20 cellular contexts compared by ENCODE assay signal in genomic region chr9:92476962-92477361, GRCh38. TPM values are rescaled to one million over a fixed set of nuclear protein-coding genes. Genes with fewer than 3 reads are reported as not detected.
DNase-seq lines count a peak whose midpoint lies in the region; ATAC-seq and TF ChIP-seq lines count a peak whose summit lies in the region.
"Had no signal": no experiment of that assay in that cellular context is flagged by ENCODE, and none has a peak within 500 bp of the region (broad histone marks: within the 10 kb centered on the region; RNA-seq: fewer than 3 reads in every experiment).

No MANE protein-coding gene starts in this region.

- ATAC-seq in GM18502 (IDR thresholded peaks at IDR 0.05; ENCODE audit: poor library complexity, unreplicated experiment) (peak; percentile 65), HG03378 (IDR thresholded peaks at IDR 0.05; ENCODE audit: unreplicated experiment) (peak; percentile 58)
- ATAC-seq: natural killer cell, pancreas, sciatic nerve had no signal

- H2AFZ ChIP-seq in trophoblast cell (ENCODE audit: insufficient read depth, low read length, poor library complexity): no peak overlapping the region

- H4K91ac ChIP-seq in trophoblast cell (ENCODE audit: low read depth, low read length): no peak overlapping the region

- peak overlapping the region; percentile 25 for H3K27ac ChIP-seq in stomach smooth muscle (ENCODE audit: low read length)
- no peak overlapping the region for H3K27ac ChIP-seq in trophoblast cell (ENCODE audit: low read depth, low read length)
- H3K27ac ChIP-seq: adrenal gland, breast epithelium, pancreas had no signal

- H3K9me3 ChIP-seq in stomach smooth muscle (ENCODE audit: control insufficient read depth in 2 of 2, low read length in 2 of 2) (no peaks in the 10 kb centered on the region), trophoblast cell (ENCODE audit: insufficient read depth, low read depth, low read length) (no peaks in the 10 kb centered on the region)
- H3K9me3 ChIP-seq: adrenal gland, breast epithelium, pancreas had no signal

- H3K27me3 ChIP-seq in stomach smooth muscle (ENCODE audit: control insufficient read depth in 1 of 2, insufficient read depth in 2 of 2, low read length in 2 of 2) (no peaks in the 10 kb centered on the region), trophoblast cell (ENCODE audit: insufficient read depth, low read length) (no peaks in the 10 kb centered on the region)
- H3K27me3 ChIP-seq: adrenal gland, breast epithelium, pancreas had no signal

- no peak for TF ChIP-seq POLR2A in lower leg skin (IDR thresholded peaks at IDR 0.05)

- H3K4me1 ChIP-seq in stomach smooth muscle (ENCODE audit: control insufficient read depth, insufficient read depth, low read length) (peaks cover 22% of the 10 kb centered on the region), trophoblast cell (ENCODE audit: control insufficient read depth in 1 of 2, insufficient read depth in 2 of 2, low read length in 2 of 2) (no peaks in the 10 kb centered on the region)
- H3K4me1 ChIP-seq: adrenal gland, breast epithelium had no signal

- no peak overlapping the region for H3K4me2 ChIP-seq in trophoblast cell (ENCODE audit: low read length)

- peak; percentile 18 for DNase-seq in GM20000 (ENCODE audit: low spot score)
- no peak for DNase-seq in trophoblast cell
- DNase-seq in NCI-H1417 (lab: John Stamatoyannopoulos, UW): no peak
- no peak for DNase-seq in lower leg skin (ENCODE audit: low spot score in 2 of 2)
- DNase-seq: adrenal gland; DMS53; glutamatergic neuron; KBM-7; mesendoderm; natural killer cell; pancreas; SHP77 treated with DMSO at 0.1 percent for 48 hours; stimulated activated CD4-positive, alpha-beta T cell treated with anti-CD3 and anti-CD28 coated beads, Interleukin-15, amount 100 ng/mL, for 24 hours had no signal

- no peaks in the 10 kb centered on the region for H3K79me1 ChIP-seq in trophoblast cell (ENCODE audit: low read length)

- no peak overlapping the region for H4K8ac ChIP-seq in trophoblast cell (ENCODE audit: low read depth, low read length)

- H3K18ac ChIP-seq in trophoblast cell (ENCODE audit: low read length): no peak overlapping the region

- H4K12ac ChIP-seq in trophoblast cell (ENCODE audit: low read depth, low read length): no peak overlapping the region

- H2BK12ac ChIP-seq in trophoblast cell (ENCODE audit: low read length): no peak overlapping the region

- H3K23ac ChIP-seq in trophoblast cell (ENCODE audit: low read length): no peak overlapping the region

- H3K36me3 ChIP-seq in stomach smooth muscle (ENCODE audit: control insufficient read depth in 2 of 2, insufficient read depth in 2 of 2, low read length in 2 of 2) (peaks cover 5% of the 10 kb centered on the region in 2 donors), trophoblast cell (ENCODE audit: control insufficient read depth in 1 of 2, insufficient read depth in 2 of 2, low read length in 2 of 2) (no peaks in the 10 kb centered on the region)
- H3K36me3 ChIP-seq: adrenal gland, breast epithelium, pancreas had no signal

- TF ChIP-seq CTCF in GM20000 (IDR thresholded peaks at IDR 0.05; ENCODE audit: extremely low read depth, missing control alignments) (no peak), lower leg skin (IDR thresholded peaks at IDR 0.05) (no peak)

- intact Hi-C loops in lower leg skin (cut with DNase I; ENCODE audit: low total_unique reads): no loop called here

- no CpG with 5 or more reads among the region's 1 CpG for WGBS in trophoblast cell (ENCODE audit: extremely low coverage, insufficient coverage, insufficient read length)
- 93 to 100% methylated on average over 1 of the region's 1 CpG for WGBS in lower leg skin, 2 donors

- H3K14ac ChIP-seq in trophoblast cell (ENCODE audit: low read length): no peak overlapping the region

- H3K4me3 ChIP-seq in stomach smooth muscle (ENCODE audit: low read length in 2 of 2) (peak overlapping the region; percentile 13 to 31), trophoblast cell (ENCODE audit: low read depth, low read length) (no peak overlapping the region), lower leg skin (ENCODE audit: low read depth, poor library complexity, severe bottlenecking) (no peak overlapping the region)
- H3K4me3 ChIP-seq: adrenal gland, breast epithelium, pancreas had no signal

- no peak overlapping the region for H3K9ac ChIP-seq in stomach smooth muscle (ENCODE audit: low read length in 2 of 2)
- no peak overlapping the region for H3K9ac ChIP-seq in trophoblast cell (ENCODE audit: low read length)

- no peak overlapping the region for H2AK5ac ChIP-seq in trophoblast cell (ENCODE audit: low read length)

- no peak overlapping the region for H2BK120ac ChIP-seq in trophoblast cell (ENCODE audit: insufficient read depth, low read length, poor library complexity)

- H2BK5ac ChIP-seq in trophoblast cell (ENCODE audit: low read depth, low read length, poor library complexity): no peak overlapping the region

- no peaks in the 10 kb centered on the region for H3K79me2 ChIP-seq in trophoblast cell (ENCODE audit: control insufficient read depth, insufficient read depth, low read length, poor library complexity)

- H3K4ac ChIP-seq in trophoblast cell (ENCODE audit: low read depth, low read length): no peak overlapping the region

RNA-seq across cellular contexts. Expression of gene ASPN, which starts 5.3 kb away (rescaled TPM):
- 0.01 TPM in 1 of 2 replicates, not detected in the other for polyA plus RNA-seq in trophoblast cell (2013)
- total RNA-seq in lower leg skin: 1 to 10 TPM; 3.0 to 9.1 (median 5.7) TPM
- total RNA-seq: H4, natural killer cell, OCI-LY7 had no signal

RNA-seq across cellular contexts. Expression of gene OMD, which starts 52.7 kb away (rescaled TPM):
- not detected in 2 replicates for polyA plus RNA-seq in trophoblast cell (2013)
- 10 to 100 TPM in 1 of 4 donors, 1 to 10 TPM in 3; 2.3 to 14.0 (median 4.9) TPM for total RNA-seq in lower leg skin
- total RNA-seq: natural killer cell, OCI-LY7 had no signal

RNA-seq across cellular contexts. Expression of gene ECM2, which starts 58.8 kb away (rescaled TPM):
- polyA plus RNA-seq in trophoblast cell (2013): 0.03 and 0.07 TPM in 2 replicates
- total RNA-seq in lower leg skin: 10 to 100 TPM in 1 of 4 donors, 1 to 10 TPM in 3; 2.4 to 10.1 (median 3.8) TPM
- total RNA-seq: natural killer cell, OCI-LY7 had no signal

Comparison
In these comparisons a context has a peak if more than half of its experiments do, and no peak if none do; other contexts are left out.
1. H3K4me3 ChIP-seq: peak in stomach smooth muscle (2 of 2); none in trophoblast cell (single experiment) and lower leg skin (single experiment).